ENCODE assay signal across 1 cellular context in the genomic region with DNA sequence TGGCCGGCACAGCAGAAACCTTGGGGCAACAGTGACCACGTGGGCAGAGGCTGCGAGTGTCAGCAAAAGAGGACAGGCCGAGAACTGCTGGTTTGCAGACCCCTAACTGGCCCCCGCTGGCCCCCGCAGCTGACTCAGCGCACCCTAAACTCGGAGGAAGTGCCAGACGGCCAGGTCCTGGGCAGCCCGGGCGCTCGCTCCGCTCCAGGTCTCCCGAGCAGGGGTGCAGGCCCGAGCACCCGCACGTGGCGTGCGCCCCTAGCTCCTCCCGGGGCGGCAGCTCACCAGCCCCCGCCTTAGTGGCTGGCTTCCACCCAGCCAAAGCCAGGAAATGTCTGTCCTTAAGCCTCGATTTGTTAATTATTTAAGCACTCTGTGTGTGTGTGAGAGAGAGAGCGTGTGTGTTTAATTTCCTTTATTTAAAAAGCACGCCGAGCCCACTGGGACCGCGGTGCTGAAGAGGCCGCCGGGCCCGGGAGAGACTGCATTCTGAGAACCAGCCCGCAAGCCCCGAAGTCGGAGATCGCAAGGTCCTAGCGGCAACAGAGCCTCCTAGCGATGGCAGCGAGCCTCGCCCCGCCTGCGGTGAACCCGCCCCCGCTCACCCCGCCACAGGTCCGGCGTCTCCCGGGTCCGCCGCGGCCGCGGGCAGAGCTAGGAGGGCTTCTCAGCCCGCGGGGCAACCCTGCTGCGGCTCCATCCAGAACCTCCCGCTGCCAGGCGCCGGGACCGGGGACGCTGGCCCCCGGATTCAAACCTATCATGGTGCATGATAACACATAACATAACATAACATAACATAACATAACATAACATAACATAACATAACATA.
TF ChIP-seq lines count a peak whose summit lies in the region.

No MANE protein-coding gene starts in this region.

TF ChIP-seq in HepG2, 621 proteins besides CTCF, POLR2A, EP300 and RAD21 (continued from another document and continues in another):
- TF ChIP-seq, protein P1, sequence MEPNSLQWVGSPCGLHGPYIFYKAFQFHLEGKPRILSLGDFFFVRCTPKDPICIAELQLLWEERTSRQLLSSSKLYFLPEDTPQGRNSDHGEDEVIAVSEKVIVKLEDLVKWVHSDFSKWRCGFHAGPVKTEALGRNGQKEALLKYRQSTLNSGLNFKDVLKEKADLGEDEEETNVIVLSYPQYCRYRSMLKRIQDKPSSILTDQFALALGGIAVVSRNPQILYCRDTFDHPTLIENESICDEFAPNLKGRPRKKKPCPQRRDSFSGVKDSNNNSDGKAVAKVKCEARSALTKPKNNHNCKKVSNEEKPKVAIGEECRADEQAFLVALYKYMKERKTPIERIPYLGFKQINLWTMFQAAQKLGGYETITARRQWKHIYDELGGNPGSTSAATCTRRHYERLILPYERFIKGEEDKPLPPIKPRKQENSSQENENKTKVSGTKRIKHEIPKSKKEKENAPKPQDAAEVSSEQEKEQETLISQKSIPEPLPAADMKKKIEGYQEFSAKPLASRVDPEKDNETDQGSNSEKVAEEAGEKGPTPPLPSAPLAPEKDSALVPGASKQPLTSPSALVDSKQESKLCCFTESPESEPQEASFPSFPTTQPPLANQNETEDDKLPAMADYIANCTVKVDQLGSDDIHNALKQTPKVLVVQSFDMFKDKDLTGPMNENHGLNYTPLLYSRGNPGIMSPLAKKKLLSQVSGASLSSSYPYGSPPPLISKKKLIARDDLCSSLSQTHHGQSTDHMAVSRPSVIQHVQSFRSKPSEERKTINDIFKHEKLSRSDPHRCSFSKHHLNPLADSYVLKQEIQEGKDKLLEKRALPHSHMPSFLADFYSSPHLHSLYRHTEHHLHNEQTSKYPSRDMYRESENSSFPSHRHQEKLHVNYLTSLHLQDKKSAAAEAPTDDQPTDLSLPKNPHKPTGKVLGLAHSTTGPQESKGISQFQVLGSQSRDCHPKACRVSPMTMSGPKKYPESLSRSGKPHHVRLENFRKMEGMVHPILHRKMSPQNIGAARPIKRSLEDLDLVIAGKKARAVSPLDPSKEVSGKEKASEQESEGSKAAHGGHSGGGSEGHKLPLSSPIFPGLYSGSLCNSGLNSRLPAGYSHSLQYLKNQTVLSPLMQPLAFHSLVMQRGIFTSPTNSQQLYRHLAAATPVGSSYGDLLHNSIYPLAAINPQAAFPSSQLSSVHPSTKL (CRISPR knock-in tag; IDR thresholded peaks at IDR 0.05) = 0 out of 2 replicates have a peak, but pooled peaks have one; percentile 8
- TF ChIP-seq KMT2A (CRISPR knock-in tag; IDR thresholded peaks at IDR 0.05) = peak; percentile 45; the same call in 1 of the 2 replicates
- TF ChIP-seq ZFY (CRISPR knock-in tag; IDR thresholded peaks at IDR 0.05) = peak; percentile 52
- TF ChIP-seq, protein P2, sequence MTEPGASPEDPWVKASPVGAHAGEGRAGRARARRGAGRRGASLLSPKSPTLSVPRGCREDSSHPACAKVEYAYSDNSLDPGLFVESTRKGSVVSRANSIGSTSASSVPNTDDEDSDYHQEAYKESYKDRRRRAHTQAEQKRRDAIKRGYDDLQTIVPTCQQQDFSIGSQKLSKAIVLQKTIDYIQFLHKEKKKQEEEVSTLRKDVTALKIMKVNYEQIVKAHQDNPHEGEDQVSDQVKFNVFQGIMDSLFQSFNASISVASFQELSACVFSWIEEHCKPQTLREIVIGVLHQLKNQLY (CRISPR knock-in tag; IDR thresholded peaks at IDR 0.05) = peak; percentile 13; the same call in 1 of the 2 replicates
- peak; percentile 33; the same call in 1 of the 2 replicates for TF ChIP-seq ZNF788 (CRISPR knock-in tag; IDR thresholded peaks at IDR 0.05; ENCODE audit: borderline replicate concordance)
- 0 out of 2 replicates have a peak, but pooled peaks have one; percentile 23 for TF ChIP-seq ZNF264 (CRISPR knock-in tag; IDR thresholded peaks at IDR 0.05)
- TF ChIP-seq, protein P3, sequence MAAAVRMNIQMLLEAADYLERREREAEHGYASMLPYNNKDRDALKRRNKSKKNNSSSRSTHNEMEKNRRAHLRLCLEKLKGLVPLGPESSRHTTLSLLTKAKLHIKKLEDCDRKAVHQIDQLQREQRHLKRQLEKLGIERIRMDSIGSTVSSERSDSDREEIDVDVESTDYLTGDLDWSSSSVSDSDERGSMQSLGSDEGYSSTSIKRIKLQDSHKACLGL (CRISPR knock-in tag; IDR thresholded peaks at IDR 0.05) = no peak
- TF ChIP-seq ZNF607 (CRISPR knock-in tag; IDR thresholded peaks at IDR 0.05; ENCODE audit: borderline replicate concordance) = peak; percentile 58; the same call in 1 of the 2 replicates
- peak; percentile 62; the same call in 1 of the 2 replicates for TF ChIP-seq YEATS4 (CRISPR knock-in tag; IDR thresholded peaks at IDR 0.05; ENCODE audit: borderline replicate concordance)
- TF ChIP-seq, protein P4, sequence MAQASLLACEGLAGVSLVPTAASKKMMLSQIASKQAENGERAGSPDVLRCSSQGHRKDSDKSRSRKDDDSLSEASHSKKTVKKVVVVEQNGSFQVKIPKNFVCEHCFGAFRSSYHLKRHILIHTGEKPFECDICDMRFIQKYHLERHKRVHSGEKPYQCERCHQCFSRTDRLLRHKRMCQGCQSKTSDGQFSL (CRISPR knock-in tag; IDR thresholded peaks at IDR 0.05) = no peak
- 0 out of 2 replicates have a peak, but pooled peaks have one; percentile 26 for TF ChIP-seq KLF12 (CRISPR knock-in tag; IDR thresholded peaks at IDR 0.05; ENCODE audit: borderline replicate concordance)
- TF ChIP-seq BCL6 (CRISPR knock-in tag; IDR thresholded peaks at IDR 0.05) = peak; percentile 49
- peak; percentile 37; the same call in 1 of the 2 replicates for TF ChIP-seq FOXC1 (CRISPR knock-in tag; IDR thresholded peaks at IDR 0.05; ENCODE audit: borderline replicate concordance)
- TF ChIP-seq, protein P5, sequence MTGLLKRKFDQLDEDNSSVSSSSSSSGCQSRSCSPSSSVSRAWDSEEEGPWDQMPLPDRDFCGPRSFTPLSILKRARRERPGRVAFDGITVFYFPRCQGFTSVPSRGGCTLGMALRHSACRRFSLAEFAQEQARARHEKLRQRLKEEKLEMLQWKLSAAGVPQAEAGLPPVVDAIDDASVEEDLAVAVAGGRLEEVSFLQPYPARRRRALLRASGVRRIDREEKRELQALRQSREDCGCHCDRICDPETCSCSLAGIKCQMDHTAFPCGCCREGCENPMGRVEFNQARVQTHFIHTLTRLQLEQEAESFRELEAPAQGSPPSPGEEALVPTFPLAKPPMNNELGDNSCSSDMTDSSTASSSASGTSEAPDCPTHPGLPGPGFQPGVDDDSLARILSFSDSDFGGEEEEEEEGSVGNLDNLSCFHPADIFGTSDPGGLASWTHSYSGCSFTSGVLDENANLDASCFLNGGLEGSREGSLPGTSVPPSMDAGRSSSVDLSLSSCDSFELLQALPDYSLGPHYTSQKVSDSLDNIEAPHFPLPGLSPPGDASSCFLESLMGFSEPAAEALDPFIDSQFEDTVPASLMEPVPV (CRISPR knock-in tag; IDR thresholded peaks at IDR 0.05) = 0 out of 2 replicates have a peak, but pooled peaks have one; percentile 42
- TF ChIP-seq SUZ12 (IDR thresholded peaks at IDR 0.05; ENCODE audit: low read depth, low read length) = no peak
- no peak for TF ChIP-seq ZNF567 (CRISPR knock-in tag; IDR thresholded peaks at IDR 0.05; ENCODE audit: borderline replicate concordance)
- TF ChIP-seq, protein P6, sequence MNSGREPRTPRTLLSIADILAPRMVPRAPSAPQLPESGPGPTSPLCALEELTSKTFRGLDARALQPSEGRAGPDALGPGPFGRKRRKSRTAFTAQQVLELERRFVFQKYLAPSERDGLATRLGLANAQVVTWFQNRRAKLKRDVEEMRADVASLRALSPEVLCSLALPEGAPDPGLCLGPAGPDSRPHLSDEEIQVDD (CRISPR knock-in tag; IDR thresholded peaks at IDR 0.05; ENCODE audit: borderline replicate concordance) = no peak
- TF ChIP-seq ZNF30 (CRISPR knock-in tag; IDR thresholded peaks at IDR 0.05) = no peak
- no peak for TF ChIP-seq ZNF713 (CRISPR knock-in tag; IDR thresholded peaks at IDR 0.05)
- TF ChIP-seq REXO4 (CRISPR knock-in tag; IDR thresholded peaks at IDR 0.05; ENCODE audit: borderline replicate concordance) = no peak
- no peak for TF ChIP-seq GZF1 (CRISPR knock-in tag; IDR thresholded peaks at IDR 0.05)
- TF ChIP-seq ZNF777 (CRISPR knock-in tag; IDR thresholded peaks at IDR 0.05) = 0 out of 2 replicates have a peak, but pooled peaks have one; percentile 25
- peak; percentile 85 for TF ChIP-seq ARID2 (CRISPR knock-in tag; IDR thresholded peaks at IDR 0.05; ENCODE audit: borderline replicate concordance)
- TF ChIP-seq, protein P7, sequence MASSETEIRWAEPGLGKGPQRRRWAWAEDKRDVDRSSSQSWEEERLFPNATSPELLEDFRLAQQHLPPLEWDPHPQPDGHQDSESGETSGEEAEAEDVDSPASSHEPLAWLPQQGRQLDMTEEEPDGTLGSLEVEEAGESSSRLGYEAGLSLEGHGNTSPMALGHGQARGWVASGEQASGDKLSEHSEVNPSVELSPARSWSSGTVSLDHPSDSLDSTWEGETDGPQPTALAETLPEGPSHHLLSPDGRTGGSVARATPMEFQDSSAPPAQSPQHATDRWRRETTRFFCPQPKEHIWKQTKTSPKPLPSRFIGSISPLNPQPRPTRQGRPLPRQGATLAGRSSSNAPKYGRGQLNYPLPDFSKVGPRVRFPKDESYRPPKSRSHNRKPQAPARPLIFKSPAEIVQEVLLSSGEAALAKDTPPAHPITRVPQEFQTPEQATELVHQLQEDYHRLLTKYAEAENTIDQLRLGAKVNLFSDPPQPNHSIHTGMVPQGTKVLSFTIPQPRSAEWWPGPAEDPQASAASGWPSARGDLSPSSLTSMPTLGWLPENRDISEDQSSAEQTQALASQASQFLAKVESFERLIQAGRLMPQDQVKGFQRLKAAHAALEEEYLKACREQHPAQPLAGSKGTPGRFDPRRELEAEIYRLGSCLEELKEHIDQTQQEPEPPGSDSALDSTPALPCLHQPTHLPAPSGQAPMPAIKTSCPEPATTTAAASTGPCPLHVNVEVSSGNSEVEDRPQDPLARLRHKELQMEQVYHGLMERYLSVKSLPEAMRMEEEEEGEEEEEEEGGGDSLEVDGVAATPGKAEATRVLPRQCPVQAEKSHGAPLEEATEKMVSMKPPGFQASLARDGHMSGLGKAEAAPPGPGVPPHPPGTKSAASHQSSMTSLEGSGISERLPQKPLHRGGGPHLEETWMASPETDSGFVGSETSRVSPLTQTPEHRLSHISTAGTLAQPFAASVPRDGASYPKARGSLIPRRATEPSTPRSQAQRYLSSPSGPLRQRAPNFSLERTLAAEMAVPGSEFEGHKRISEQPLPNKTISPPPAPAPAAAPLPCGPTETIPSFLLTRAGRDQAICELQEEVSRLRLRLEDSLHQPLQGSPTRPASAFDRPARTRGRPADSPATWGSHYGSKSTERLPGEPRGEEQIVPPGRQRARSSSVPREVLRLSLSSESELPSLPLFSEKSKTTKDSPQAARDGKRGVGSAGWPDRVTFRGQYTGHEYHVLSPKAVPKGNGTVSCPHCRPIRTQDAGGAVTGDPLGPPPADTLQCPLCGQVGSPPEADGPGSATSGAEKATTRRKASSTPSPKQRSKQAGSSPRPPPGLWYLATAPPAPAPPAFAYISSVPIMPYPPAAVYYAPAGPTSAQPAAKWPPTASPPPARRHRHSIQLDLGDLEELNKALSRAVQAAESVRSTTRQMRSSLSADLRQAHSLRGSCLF (CRISPR knock-in tag; IDR thresholded peaks at IDR 0.05; ENCODE audit: borderline replicate concordance) = no peak
- TF ChIP-seq, protein P8, sequence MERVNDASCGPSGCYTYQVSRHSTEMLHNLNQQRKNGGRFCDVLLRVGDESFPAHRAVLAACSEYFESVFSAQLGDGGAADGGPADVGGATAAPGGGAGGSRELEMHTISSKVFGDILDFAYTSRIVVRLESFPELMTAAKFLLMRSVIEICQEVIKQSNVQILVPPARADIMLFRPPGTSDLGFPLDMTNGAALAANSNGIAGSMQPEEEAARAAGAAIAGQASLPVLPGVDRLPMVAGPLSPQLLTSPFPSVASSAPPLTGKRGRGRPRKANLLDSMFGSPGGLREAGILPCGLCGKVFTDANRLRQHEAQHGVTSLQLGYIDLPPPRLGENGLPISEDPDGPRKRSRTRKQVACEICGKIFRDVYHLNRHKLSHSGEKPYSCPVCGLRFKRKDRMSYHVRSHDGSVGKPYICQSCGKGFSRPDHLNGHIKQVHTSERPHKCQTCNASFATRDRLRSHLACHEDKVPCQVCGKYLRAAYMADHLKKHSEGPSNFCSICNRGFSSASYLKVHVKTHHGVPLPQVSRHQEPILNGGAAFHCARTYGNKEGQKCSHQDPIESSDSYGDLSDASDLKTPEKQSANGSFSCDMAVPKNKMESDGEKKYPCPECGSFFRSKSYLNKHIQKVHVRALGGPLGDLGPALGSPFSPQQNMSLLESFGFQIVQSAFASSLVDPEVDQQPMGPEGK (CRISPR knock-in tag; IDR thresholded peaks at IDR 0.05) = peak; percentile 74
- TF ChIP-seq JUND (CRISPR knock-in tag; IDR thresholded peaks at IDR 0.05) = no peak
- no peak for TF ChIP-seq NR2F1 (CRISPR knock-in tag; IDR thresholded peaks at IDR 0.05)
- TF ChIP-seq HOXD1 (CRISPR knock-in tag; IDR thresholded peaks at IDR 0.05) = peak; percentile 33; the same call in 1 of the 2 replicates
- 0 out of 2 replicates have a peak, but pooled peaks have one; percentile 27 for TF ChIP-seq TMF1 (CRISPR knock-in tag; IDR thresholded peaks at IDR 0.05; ENCODE audit: low read depth)
- peak; percentile 62; the same call in 1 of the 2 replicates for TF ChIP-seq NFKB2 (CRISPR knock-in tag; IDR thresholded peaks at IDR 0.05; ENCODE audit: borderline replicate concordance)
- TF ChIP-seq, protein P9, sequence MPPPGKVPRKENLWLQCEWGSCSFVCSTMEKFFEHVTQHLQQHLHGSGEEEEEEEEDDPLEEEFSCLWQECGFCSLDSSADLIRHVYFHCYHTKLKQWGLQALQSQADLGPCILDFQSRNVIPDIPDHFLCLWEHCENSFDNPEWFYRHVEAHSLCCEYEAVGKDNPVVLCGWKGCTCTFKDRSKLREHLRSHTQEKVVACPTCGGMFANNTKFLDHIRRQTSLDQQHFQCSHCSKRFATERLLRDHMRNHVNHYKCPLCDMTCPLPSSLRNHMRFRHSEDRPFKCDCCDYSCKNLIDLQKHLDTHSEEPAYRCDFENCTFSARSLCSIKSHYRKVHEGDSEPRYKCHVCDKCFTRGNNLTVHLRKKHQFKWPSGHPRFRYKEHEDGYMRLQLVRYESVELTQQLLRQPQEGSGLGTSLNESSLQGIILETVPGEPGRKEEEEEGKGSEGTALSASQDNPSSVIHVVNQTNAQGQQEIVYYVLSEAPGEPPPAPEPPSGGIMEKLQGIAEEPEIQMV (CRISPR knock-in tag; IDR thresholded peaks at IDR 0.05; ENCODE audit: low read depth) = peak; percentile 97
- TF ChIP-seq TOE1 (CRISPR knock-in tag; IDR thresholded peaks at IDR 0.05) = 0 out of 2 replicates have a peak, but pooled peaks have one; percentile 51
- no peak for TF ChIP-seq ATF7 (IDR thresholded peaks at IDR 0.05)
- TF ChIP-seq ATF7 (CRISPR knock-in tag; IDR thresholded peaks at IDR 0.05) = no peak
- peak; percentile 40; the same call in 1 of the 2 replicates for TF ChIP-seq KDM3A (CRISPR knock-in tag; IDR thresholded peaks at IDR 0.05; ENCODE audit: low read depth)
- TF ChIP-seq, protein P10, sequence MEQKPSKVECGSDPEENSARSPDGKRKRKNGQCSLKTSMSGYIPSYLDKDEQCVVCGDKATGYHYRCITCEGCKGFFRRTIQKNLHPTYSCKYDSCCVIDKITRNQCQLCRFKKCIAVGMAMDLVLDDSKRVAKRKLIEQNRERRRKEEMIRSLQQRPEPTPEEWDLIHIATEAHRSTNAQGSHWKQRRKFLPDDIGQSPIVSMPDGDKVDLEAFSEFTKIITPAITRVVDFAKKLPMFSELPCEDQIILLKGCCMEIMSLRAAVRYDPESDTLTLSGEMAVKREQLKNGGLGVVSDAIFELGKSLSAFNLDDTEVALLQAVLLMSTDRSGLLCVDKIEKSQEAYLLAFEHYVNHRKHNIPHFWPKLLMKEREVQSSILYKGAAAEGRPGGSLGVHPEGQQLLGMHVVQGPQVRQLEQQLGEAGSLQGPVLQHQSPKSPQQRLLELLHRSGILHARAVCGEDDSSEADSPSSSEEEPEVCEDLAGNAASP (CRISPR knock-in tag; IDR thresholded peaks at IDR 0.05; ENCODE audit: borderline replicate concordance) = 0 out of 2 replicates have a peak, but pooled peaks have one; percentile 27
- TF ChIP-seq ZMYM4 (CRISPR knock-in tag; IDR thresholded peaks at IDR 0.05) = peak; percentile 36; the same call in 1 of the 2 replicates
- 0 out of 2 replicates have a peak, but pooled peaks have one; percentile 32 for TF ChIP-seq BRD4 (CRISPR knock-in tag; IDR thresholded peaks at IDR 0.05)
- TF ChIP-seq HNF4A (CRISPR knock-in tag; IDR thresholded peaks at IDR 0.05) = peak; percentile 18; the same call in 1 of the 2 replicates
